In the genomic region with DNA sequence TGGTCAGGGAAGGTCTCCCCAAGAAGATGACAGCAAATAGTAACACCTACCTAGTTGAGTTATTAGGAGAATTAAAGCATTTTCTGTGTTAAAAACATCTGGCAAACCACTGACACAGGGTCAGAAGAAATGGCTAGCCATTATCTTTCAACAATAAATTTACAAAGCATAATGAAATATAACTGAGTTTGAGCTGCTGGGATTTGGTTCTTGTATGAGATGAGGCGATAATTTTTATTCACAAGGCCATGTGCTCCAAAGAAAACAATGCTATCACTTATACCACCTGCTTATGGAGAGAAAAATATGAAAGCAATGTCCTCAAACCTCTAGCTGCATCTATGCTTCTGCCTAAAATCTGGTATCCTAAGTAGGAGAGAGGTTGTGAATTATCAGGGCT, we compare ENCODE assay signal across 21 cellular contexts.
"Had no signal": no experiment of that assay in that cellular context is flagged by ENCODE, and none has a peak within 500 bp of the region (broad histone marks: within the 10 kb centered on the region; RNA-seq: fewer than 3 reads in every experiment).

No MANE protein-coding gene starts in this region.

- H3K4me3 ChIP-seq: cardiac muscle cell, SJSA1 had no signal

- H3K36me3 Mint-ChIP-seq: activated naive CD8-positive, alpha-beta T cell had no signal

- H3K4me1 ChIP-seq: SJSA1 had no signal

- H3K9me3 Mint-ChIP-seq: activated CD4-positive, alpha-beta memory T cell treated with anti-CD3 and anti-CD28 coated beads, Interleukin-2, amount 10 ng/mL, durations not matched to agents 7 days and 5 days; activated naive CD4-positive, alpha-beta T cell treated with anti-CD3 and anti-CD28 coated beads for 36 hours; activated T-helper 17 cell treated with anti-CD3 and anti-CD28 coated beads, Interleukin-2, amount 50 U/mL, for 72 hours had no signal

- H3K27ac ChIP-seq: brain microvascular endothelial cell, cardiac muscle cell, SJSA1, WERI-Rb-1 had no signal

- H3K27me3 ChIP-seq: brain microvascular endothelial cell, cardiac muscle cell, SJSA1 had no signal

- H3K4me1 Mint-ChIP-seq: activated CD4-positive, alpha-beta memory T cell treated with anti-CD3 and anti-CD28 coated beads, Interleukin-2, amount 10 ng/mL, durations not matched to agents 7 days and 5 days; activated CD4-positive, alpha-beta T cell treated with anti-CD3 and anti-CD28 coated beads for 36 hours; activated T-helper 17 cell treated with anti-CD3 and anti-CD28 coated beads, Interleukin-2, amount 50 U/mL, for 72 hours had no signal

- H3K27ac Mint-ChIP-seq: activated CD4-positive, alpha-beta memory T cell treated with anti-CD3 and anti-CD28 coated beads, Interleukin-2, amount 10 ng/mL, durations not matched to agents 7 days and 5 days; activated CD4-positive, alpha-beta T cell treated with anti-CD3 and anti-CD28 coated beads for 36 hours; activated naive CD4-positive, alpha-beta T cell treated with anti-CD3 and anti-CD28 coated beads for 36 hours; activated naive CD8-positive, alpha-beta T cell; activated T-helper 17 cell treated with anti-CD3 and anti-CD28 coated beads, Interleukin-2, amount 50 U/mL, for 72 hours; T-helper 17 cell had no signal

- H3K36me3 ChIP-seq: brain microvascular endothelial cell, cardiac muscle cell, SJSA1, WERI-Rb-1 had no signal

- ATAC-seq: activated CD4-positive, alpha-beta T cell treated with anti-CD3 and anti-CD28 coated beads for 36 hours; activated T-helper 17 cell treated with anti-CD3 and anti-CD28 coated beads, Interleukin-2, amount 50 U/mL, for 72 hours; T-helper 17 cell had no signal

- H3K27me3 Mint-ChIP-seq: activated naive CD8-positive, alpha-beta T cell had no signal

- DNase-seq: activated CD4-positive, alpha-beta memory T cell treated with anti-CD3 and anti-CD28 coated beads, Interleukin-2, amount 10 ng/mL, durations not matched to agents 7 days and 5 days; activated CD4-positive, alpha-beta T cell treated with anti-CD3 and anti-CD28 coated beads for 36 hours; activated CD4-positive, alpha-beta T cell treated with anti-CD3 and anti-CD28 coated beads, Interleukin-2, amount 50 U/mL, for 1 hour; activated gamma-delta T cell; activated naive CD4-positive, alpha-beta T cell treated with anti-CD3 and anti-CD28 coated beads for 36 hours; activated T-cell treated with anti-CD3 and anti-CD28 coated beads for 4 hours; activated T-cell treated with anti-CD3 and anti-CD28 coated beads, Interleukin-2, amount 50 U/mL, for 48 hours; brain microvascular endothelial cell; NCI-H1048; NCI-H1417; NCI-H2171; NCI-H446; NCI-H524; SHP77; T-helper 17 cell; T-helper 9 cell; WERI-Rb-1 had no signal

- H3K4me3 Mint-ChIP-seq: activated CD4-positive, alpha-beta memory T cell treated with anti-CD3 and anti-CD28 coated beads, Interleukin-2, amount 10 ng/mL, durations not matched to agents 7 days and 5 days; activated CD4-positive, alpha-beta T cell treated with anti-CD3 and anti-CD28 coated beads for 36 hours; activated naive CD4-positive, alpha-beta T cell treated with anti-CD3 and anti-CD28 coated beads for 36 hours; activated naive CD8-positive, alpha-beta T cell; activated T-helper 17 cell treated with anti-CD3 and anti-CD28 coated beads, Interleukin-2, amount 50 U/mL, for 72 hours; T-helper 17 cell had no signal
